26 cellular contexts compared by ENCODE assay signal in the genomic region with DNA sequence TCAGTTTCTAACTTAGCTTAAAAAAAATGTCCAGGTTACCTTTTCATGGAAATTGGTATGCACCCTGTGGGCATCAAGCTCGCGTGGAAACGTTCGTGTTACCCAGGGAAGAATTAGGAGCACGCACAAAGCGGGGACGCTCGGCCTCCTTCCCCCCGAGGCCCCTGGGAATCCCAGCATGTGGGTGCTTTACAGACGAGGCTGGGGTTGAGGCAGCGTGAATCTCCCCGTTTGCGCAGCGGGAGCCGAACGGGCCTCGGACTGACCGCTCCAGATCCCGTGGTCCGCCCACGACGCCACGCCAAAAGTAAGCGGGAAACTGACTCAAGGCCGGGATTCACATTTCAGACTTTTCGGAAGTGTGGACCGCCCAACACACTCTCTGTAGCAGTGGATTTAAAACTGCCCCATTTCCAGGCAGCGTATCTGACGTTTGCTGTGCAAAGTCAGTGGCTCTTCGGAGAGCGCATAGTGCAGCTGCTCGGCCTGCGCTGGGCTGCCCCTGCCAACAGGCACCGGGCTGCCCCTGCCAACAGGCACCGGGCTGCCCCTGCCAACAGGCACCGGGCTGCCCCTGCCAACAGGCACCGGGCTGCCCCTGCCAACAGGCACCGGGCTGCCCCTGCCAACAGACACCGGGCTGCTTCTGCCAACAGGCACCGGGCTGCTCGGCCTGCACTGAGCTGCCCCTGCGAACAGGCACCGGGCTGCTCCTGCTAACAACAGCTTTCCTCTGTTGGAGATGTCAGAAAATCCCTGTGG. TPM values are rescaled to one million over a fixed set of nuclear protein-coding genes. Genes with fewer than 3 reads are reported as not detected.
A peak's percentile ranks its signal among the peaks of the same experiment; 100 is the strongest.
DNase-seq lines count a peak whose midpoint lies in the region; ATAC-seq, FAIRE-seq and TF ChIP-seq lines count a peak whose summit lies in the region.
"Had no signal": no experiment of that assay in that cellular context is flagged by ENCODE, and none has a peak within 500 bp of the region (broad histone marks: within the 10 kb centered on the region; RNA-seq: fewer than 3 reads in every experiment).

No MANE protein-coding gene starts in this region.

- in situ Hi-C loops in HepG2 (cut with HindIII; ENCODE audit: extremely low pct_ligation_motif_present, low pct_unique_long_range_greater_than_20kb) = no loop called here

- H3K4me2 ChIP-seq in HepG2 (ENCODE audit: low read depth, low read length) = no peak overlapping the region
- H3K4me2 ChIP-seq in neural progenitor cell = no peak overlapping the region

- H3K9me3 ChIP-seq in breast epithelium (peaks cover 0 to 12% of the 10 kb centered on the region in 2 donors), HepG2 (ENCODE audit: low read length) (no peaks in the 10 kb centered on the region), stomach (peaks cover 0 to 11% (median 9%) of the 10 kb centered on the region in 4 donors), neural progenitor cell (ENCODE audit: low read depth) (no peaks in the 10 kb centered on the region)
- H3K9me3 ChIP-seq: vagina had no signal

- TF ChIP-seq RAD21 in HepG2 (CRISPR knock-in tag; IDR thresholded peaks at IDR 0.05) = no peak

- H3K27ac ChIP-seq in breast epithelium = no peak overlapping the region
- H3K27ac ChIP-seq in HepG2 (ENCODE audit: extremely low read length, insufficient read depth, low read length) = no peak overlapping the region
- no peak overlapping the region for H3K27ac ChIP-seq in stomach
- H3K27ac ChIP-seq in neural progenitor cell = no peak overlapping the region
- H3K27ac ChIP-seq: esophagus squamous epithelium, gastroesophageal sphincter, vagina had no signal

- H3K9ac ChIP-seq in HepG2 (ENCODE audit: insufficient read depth, low read depth, low read length) (no peak overlapping the region), neural progenitor cell (no peak overlapping the region)

- H3F3A ChIP-seq in neural progenitor cell (ENCODE audit: low read depth) = no peaks in the 10 kb centered on the region

- H4K20me1 ChIP-seq in HepG2 (ENCODE audit: insufficient read depth, low read length) (no peaks in the 10 kb centered on the region), neural progenitor cell (ENCODE audit: low read depth) (no peaks in the 10 kb centered on the region)

- H2AFZ ChIP-seq in HepG2 (ENCODE audit: low read length) (no peak overlapping the region), neural progenitor cell (replicated peaks) (no peak overlapping the region)

- TF ChIP-seq POLR2A in breast epithelium (IDR thresholded peaks at IDR 0.05) = no peak
- TF ChIP-seq POLR2A in HepG2 (IDR thresholded peaks at IDR 0.05; ENCODE audit: insufficient read depth in 1 of 2, low read depth in 2 of 2, low read length in 2 of 2) = no peak
- TF ChIP-seq POLR2A in stomach (IDR thresholded peaks at IDR 0.05) = no peak

- no peak for DNase-seq in breast epithelium (ENCODE audit: low spot score in 2 of 2)
- no peak for DNase-seq in MCF 10A (ENCODE audit: unreplicated experiment)
- peak; percentile 70 for DNase-seq in cerebellar cortex (ENCODE audit: low spot score)
- DNase-seq in HepG2 (ENCODE audit: low spot score) = no peak
- DNase-seq in stomach = peak; percentile 27
- no peak for DNase-seq in neural progenitor cell (ENCODE audit: low spot score)
- DNase-seq in activated gamma-delta T cell (lab: John Stamatoyannopoulos, UW) = no peak
- DNase-seq: activated CD4-positive, alpha-beta T cell treated with anti-CD3 and anti-CD28 coated beads for 4 hours; activated CD8-positive, alpha-beta memory T cell treated with anti-CD3 and anti-CD28 coated beads for 24 hours; activated naive CD4-positive, alpha-beta T cell; activated T-cell treated with anti-CD3 and anti-CD28 coated beads, Interleukin-2, amount 50 U/mL, for 24 hours; Caco-2; esophagus squamous epithelium; islet precursor cell; KBM-7; NCI-H146; NCI-H2171; NCI-H524; stimulated activated CD4-positive, alpha-beta T cell treated with anti-CD3 and anti-CD28 coated beads, Interleukin-4, amount 100 ng/mL, for 4 hours; stimulated activated naive CD4-positive, alpha-beta T cell had no signal

- BruUV-seq in MCF 10A (replicated peaks; lab: Mats Ljungman, UMichigan) = no TSS peak
- BruUV-seq in HepG2 (replicated peaks; lab: Mats Ljungman, UMichigan) = no TSS peak

- H3K4me1 Mint-ChIP-seq in MCF 10A (ENCODE audit: insufficient read depth, unreplicated experiment) (no peaks in the 10 kb centered on the region), neural progenitor cell (no peaks in the 10 kb centered on the region)

- H3K9me3 Mint-ChIP-seq in MCF 10A (ENCODE audit: unreplicated experiment) = no peaks in the 10 kb centered on the region
- H3K9me3 Mint-ChIP-seq in neural progenitor cell = peaks cover 5% of the 10 kb centered on the region
- H3K9me3 Mint-ChIP-seq: activated T-cell treated with anti-CD3 and anti-CD28 coated beads, Interleukin-2, amount 50 U/mL, for 24 hours had no signal

- no peak for FAIRE-seq in HepG2 (lab: Jason Lieb, UNC)
- FAIRE-seq: GM12892, RCC 7860 had no signal

- H3K4me3 Mint-ChIP-seq in MCF 10A (ENCODE audit: unreplicated experiment) = no peak overlapping the region
- no peak overlapping the region for H3K4me3 Mint-ChIP-seq in neural progenitor cell
- H3K4me3 Mint-ChIP-seq: activated T-cell treated with anti-CD3 and anti-CD28 coated beads, Interleukin-2, amount 50 U/mL, for 24 hours had no signal

- H3K79me2 ChIP-seq in HepG2 (ENCODE audit: insufficient read depth, low read length) (no peaks in the 10 kb centered on the region), neural progenitor cell (ENCODE audit: low read depth) (no peaks in the 10 kb centered on the region)

- intact Hi-C loops in breast epithelium (cut with DNase I; ENCODE audit: low total_unique reads) = no loop called here
- intact Hi-C loops in MCF 10A (cut with micrococcal nuclease) = no loop called here
- intact Hi-C loops in HepG2 (cut with micrococcal nuclease; ENCODE audit: unreplicated experiment) = no loop called here
- intact Hi-C loops in stomach (cut with DNase I; ENCODE audit: low total_unique reads) = no loop called here

- TF ChIP-seq EP300 in HepG2 (IDR thresholded peaks at IDR 0.05; ENCODE audit: low read depth in 2 of 2, low read length in 2 of 2) = no peak
- TF ChIP-seq EP300 in HepG2 (CRISPR knock-in tag; IDR thresholded peaks at IDR 0.05; ENCODE audit: borderline replicate concordance) = no peak
- TF ChIP-seq EP300 in stomach (IDR thresholded peaks at IDR 0.05) = no peak

- ATAC-seq in HepG2 = peak; percentile 48
- no peak for ATAC-seq in HG03097 (IDR thresholded peaks at IDR 0.05; ENCODE audit: low FRiP score, unreplicated experiment)
- ATAC-seq: gastroesophageal sphincter had no signal

- no peak for TF ChIP-seq CTCF in breast epithelium (IDR thresholded peaks at IDR 0.05)
- no peak for TF ChIP-seq CTCF in MCF 10A (IDR thresholded peaks at IDR 0.05; ENCODE audit: unreplicated experiment)
- no peak for TF ChIP-seq CTCF in HepG2 (CRISPR knock-in tag; IDR thresholded peaks at IDR 0.05)
- no peak for TF ChIP-seq CTCF in stomach (IDR thresholded peaks at IDR 0.05)
- no peak for TF ChIP-seq CTCF in neural progenitor cell (IDR thresholded peaks at IDR 0.05)

- POLR2A ChIA-PET in MCF 10A (lab: Yijun Ruan, JAX) = no interaction called here
- POLR2A ChIA-PET in HepG2 (lab: Yijun Ruan, JAX) = no interaction called here

- no peaks in the 10 kb centered on the region for H3K27me3 ChIP-seq in breast epithelium
- peaks cover 0 to 32% of the 10 kb centered on the region in 2 experiments; a peak in 4 of 5 replicates for H3K27me3 ChIP-seq in HepG2 (ENCODE audit: control insufficient read depth in 1 of 2, insufficient read depth in 2 of 2, low read length in 2 of 2)
- H3K27me3 ChIP-seq in stomach = peaks cover 0 to 21% (median 0%) of the 10 kb centered on the region in 3 donors
- H3K27me3 ChIP-seq in neural progenitor cell = no peaks in the 10 kb centered on the region
- H3K27me3 ChIP-seq: vagina had no signal

- H3K4me1 ChIP-seq in breast epithelium = no peaks in the 10 kb centered on the region
- no peaks in the 10 kb centered on the region for H3K4me1 ChIP-seq in HepG2 (ENCODE audit: insufficient read depth, low read length)
- peaks cover 0 to 5% (median 3%) of the 10 kb centered on the region in 4 donors for H3K4me1 ChIP-seq in stomach
- no peaks in the 10 kb centered on the region for H3K4me1 ChIP-seq in neural progenitor cell
- H3K4me1 ChIP-seq: Caco-2, esophagus squamous epithelium, gastroesophageal sphincter, vagina had no signal

- H3K36me3 Mint-ChIP-seq in MCF 10A (ENCODE audit: insufficient read depth, unreplicated experiment) (peaks cover 18% of the 10 kb centered on the region), neural progenitor cell (peaks cover 9% of the 10 kb centered on the region)

- H3K27ac Mint-ChIP-seq in MCF 10A (ENCODE audit: low read depth, unreplicated experiment) (no peak overlapping the region), neural progenitor cell (no peak overlapping the region)
- H3K27ac Mint-ChIP-seq: activated T-cell treated with anti-CD3 and anti-CD28 coated beads, Interleukin-2, amount 50 U/mL, for 24 hours had no signal

- H3K36me3 ChIP-seq in breast epithelium = no peaks in the 10 kb centered on the region
- peaks cover 1 to 5% of the 10 kb centered on the region in 2 experiments; a peak in 1 of 5 replicates for H3K36me3 ChIP-seq in HepG2 (replicated peaks in 1 of 2; ENCODE audit: control insufficient read depth in 1 of 2, insufficient read depth in 2 of 2, low read length in 2 of 2)
- H3K36me3 ChIP-seq in stomach = peaks cover 10 to 23% (median 19%) of the 10 kb centered on the region in 4 donors
- no peaks in the 10 kb centered on the region for H3K36me3 ChIP-seq in neural progenitor cell

- CTCF ChIA-PET in MCF 10A (lab: Yijun Ruan, JAX) (interaction anchor here (0.6 kb wide), 1 partner anchor 203 kb away, joined by 3 read pairs; no protein-coding TSS in a partner anchor), HepG2 (lab: Yijun Ruan, JAX; ENCODE audit: low intra/inter-chr PET ratio, low total read pairs) (no interaction called here)

- H3K27me3 Mint-ChIP-seq in MCF 10A (ENCODE audit: insufficient read depth, unreplicated experiment) = peaks cover 14% of the 10 kb centered on the region
- no peaks in the 10 kb centered on the region for H3K27me3 Mint-ChIP-seq in neural progenitor cell (ENCODE audit: insufficient read depth, low read depth)
- H3K27me3 Mint-ChIP-seq: activated T-cell treated with anti-CD3 and anti-CD28 coated beads, Interleukin-2, amount 50 U/mL, for 24 hours had no signal

- WGBS in HepG2 (ENCODE audit: low lambda C conversion rate) = 68% methylated on average over 40 of the region's 43 CpGs
- WGBS in stomach, 5 donors = 68 to 84% (median 73%) methylated on average over 38 to 43 of the region's 43 CpGs

- H3K4me3 ChIP-seq in breast epithelium (peak overlapping the region in 2 of 3 donors; percentile 10 to 39), HepG2 (replicated peaks in 1 of 3; ENCODE audit: insufficient read depth in 1 of 3, low read depth in 2 of 3, low read length in 3 of 3) (no peak overlapping the region), stomach (no peak overlapping the region), neural progenitor cell (no peak overlapping the region)
- H3K4me3 ChIP-seq: gastroesophageal sphincter, lung, vagina had no signal

RNA-seq across cellular contexts. Expression of a gene that starts 49.7 kb away (rescaled TPM):
- total RNA-seq in breast epithelium = 100 to 1,000 TPM in 1 of 3 donors, 10 to 100 TPM in 2; 40.5 to 151 (median 81.6) TPM
- total RNA-seq in MCF 10A (2022) = 39.1 and 47.4 TPM in 2 replicates
- 8.8 and 13.0 TPM in 2 replicates for total RNA-seq in HepG2 (2016; rRNA removed; fragmentation: Illumina TruSeq; extraction: Trizol)
- 4.1 and 4.9 TPM in 2 replicates for total RNA-seq in HepG2 (2016; cell fraction: cytosol; rRNA removed; fragmentation: Illumina TruSeq; extraction: Trizol; ENCODE audit: low read depth)
- total RNA-seq in HepG2 (2016; cell fraction: insoluble cytoplasmic fraction; rRNA removed; fragmentation: Illumina TruSeq; extraction: Trizol) = 8.7 and 10.6 TPM in 2 replicates
- total RNA-seq in HepG2 (2016; cell fraction: membrane; rRNA removed; fragmentation: Illumina TruSeq; extraction: Trizol) = 6.5 and 8.7 TPM in 2 replicates
- 19.0 and 22.6 TPM in 2 replicates for total RNA-seq in HepG2 (2016; cell fraction: nucleus; rRNA removed; fragmentation: Illumina TruSeq; extraction: Trizol)
- polyA plus RNA-seq in HepG2 (2011; rRNA removed) = 38.1 and 48.2 TPM in 2 replicates
- polyA plus RNA-seq in HepG2 (2011; cell fraction: cytosol; rRNA removed) = 22.1 and 28.8 TPM in 2 replicates
- polyA plus RNA-seq in HepG2 (2011; cell fraction: nucleus; rRNA removed) = 105 and 110 TPM in 2 replicates
- 34.7 and 61.3 TPM in 2 replicates for polyA plus RNA-seq in HepG2 (2012)
- polyA plus RNA-seq in HepG2 (2016; cell fraction: cytosol; fragmentation: Illumina TruSeq; extraction: Trizol; ENCODE audit: low read depth) = 3.9 and 4.4 TPM in 2 replicates
- polyA plus RNA-seq in HepG2 (2016; cell fraction: insoluble cytoplasmic fraction; fragmentation: Illumina TruSeq; extraction: Trizol; ENCODE audit: low read depth) = 12.2 TPM in 2 replicates
- polyA plus RNA-seq in HepG2 (2016; cell fraction: membrane; fragmentation: Illumina TruSeq; extraction: Trizol; ENCODE audit: low read depth) = 6.9 and 8.4 TPM in 2 replicates
- polyA plus RNA-seq in HepG2 (2016; cell fraction: nucleus; fragmentation: Illumina TruSeq; extraction: Trizol; ENCODE audit: insufficient read depth, low read depth) = 34.5 and 42.6 TPM in 2 replicates
- polyA minus RNA-seq in HepG2 (2011; rRNA and poly(A)+ RNA removed; ENCODE audit: low replicate concordance) = 8.2 and 18.1 TPM in 2 replicates
- polyA minus RNA-seq in HepG2 (2011; cell fraction: cytosol; rRNA and poly(A)+ RNA removed) = 10.2 and 13.8 TPM in 2 replicates
- polyA minus RNA-seq in HepG2 (2011; cell fraction: nucleus; rRNA and poly(A)+ RNA removed) = 143 and 147 TPM in 2 replicates
- 100 to 1,000 TPM in 3 of 5 donors, 10 to 100 TPM in 2; 45.5 to 219 (median 130) TPM for total RNA-seq in stomach
- polyA plus RNA-seq in stomach = 100 to 1,000 TPM in 2 of 3 donors, 10 to 100 TPM in 1; 95.2 to 230 (median 156) TPM
- total RNA-seq in neural progenitor cell (ENCODE audit: low replicate concordance) = 24.3 and 47.9 TPM in 2 replicates

RNA-seq across cellular contexts. Expression of a gene that starts 50.6 kb away (rescaled TPM):
- total RNA-seq in breast epithelium (100 to 1,000 TPM in 1 of 3 donors, 10 to 100 TPM in 2; 84.0 to 109 (median 84.2) TPM), MCF 10A (2022) (132 and 135 TPM in 2 replicates), HepG2 (2016; rRNA removed; fragmentation: Illumina TruSeq; extraction: Trizol) (246 and 290 TPM in 2 replicates), stomach (100 to 1,000 TPM in 1 of 5 donors, 10 to 100 TPM in 4; 21.1 to 183 (median 72.4) TPM), neural progenitor cell (ENCODE audit: low replicate concordance) (173 and 236 TPM in 2 replicates)
- 198 and 234 TPM in 2 replicates for total RNA-seq in HepG2 (2016; cell fraction: cytosol; rRNA removed; fragmentation: Illumina TruSeq; extraction: Trizol; ENCODE audit: low read depth)
- total RNA-seq in HepG2 (2016; cell fraction: insoluble cytoplasmic fraction; rRNA removed; fragmentation: Illumina TruSeq; extraction: Trizol) = 252 and 306 TPM in 2 replicates
- 319 and 324 TPM in 2 replicates for total RNA-seq in HepG2 (2016; cell fraction: membrane; rRNA removed; fragmentation: Illumina TruSeq; extraction: Trizol)
- total RNA-seq in HepG2 (2016; cell fraction: nucleus; rRNA removed; fragmentation: Illumina TruSeq; extraction: Trizol) = 159 and 173 TPM in 2 replicates
- polyA plus RNA-seq in HepG2 (2011; rRNA removed) (280 and 348 TPM in 2 replicates), stomach (100 to 1,000 TPM in 2 of 3 donors, 10 to 100 TPM in 1; 89.2 to 144 (median 123) TPM)
- 192 and 226 TPM in 2 replicates for polyA plus RNA-seq in HepG2 (2011; cell fraction: cytosol; rRNA removed)
- 139 and 154 TPM in 2 replicates for polyA plus RNA-seq in HepG2 (2011; cell fraction: nucleus; rRNA removed)
- 301 and 382 TPM in 2 replicates for polyA plus RNA-seq in HepG2 (2012)
- polyA plus RNA-seq in HepG2 (2016; cell fraction: cytosol; fragmentation: Illumina TruSeq; extraction: Trizol; ENCODE audit: low read depth) = 328 and 393 TPM in 2 replicates
- polyA plus RNA-seq in HepG2 (2016; cell fraction: insoluble cytoplasmic fraction; fragmentation: Illumina TruSeq; extraction: Trizol; ENCODE audit: low read depth) = 381 and 406 TPM in 2 replicates
- 353 and 372 TPM in 2 replicates for polyA plus RNA-seq in HepG2 (2016; cell fraction: membrane; fragmentation: Illumina TruSeq; extraction: Trizol; ENCODE audit: low read depth)
- 287 and 295 TPM in 2 replicates for polyA plus RNA-seq in HepG2 (2016; cell fraction: nucleus; fragmentation: Illumina TruSeq; extraction: Trizol; ENCODE audit: insufficient read depth, low read depth)
- polyA minus RNA-seq in HepG2 (2011; rRNA and poly(A)+ RNA removed; ENCODE audit: low replicate concordance) = 137 and 198 TPM in 2 replicates
- polyA minus RNA-seq in HepG2 (2011; cell fraction: cytosol; rRNA and poly(A)+ RNA removed) = 154 and 160 TPM in 2 replicates
- 316 and 328 TPM in 2 replicates for polyA minus RNA-seq in HepG2 (2011; cell fraction: nucleus; rRNA and poly(A)+ RNA removed)

Comparison
In these comparisons a context has a peak if more than half of its experiments do, and no peak if none do; other contexts are left out.
1. DNase-seq: peak in cerebellar cortex (single experiment) and stomach (single experiment); none in breast epithelium (0 of 2), MCF 10A (single experiment), HepG2 (single experiment), neural progenitor cell (single experiment) and activated gamma-delta T cell (single experiment).
2. H3K4me3 ChIP-seq: peak in breast epithelium (2 of 3); none in HepG2 (0 of 3), stomach (0 of 4) and neural progenitor cell (single experiment).